8 cellular contexts compared by ENCODE assay signal in the genomic region with DNA sequence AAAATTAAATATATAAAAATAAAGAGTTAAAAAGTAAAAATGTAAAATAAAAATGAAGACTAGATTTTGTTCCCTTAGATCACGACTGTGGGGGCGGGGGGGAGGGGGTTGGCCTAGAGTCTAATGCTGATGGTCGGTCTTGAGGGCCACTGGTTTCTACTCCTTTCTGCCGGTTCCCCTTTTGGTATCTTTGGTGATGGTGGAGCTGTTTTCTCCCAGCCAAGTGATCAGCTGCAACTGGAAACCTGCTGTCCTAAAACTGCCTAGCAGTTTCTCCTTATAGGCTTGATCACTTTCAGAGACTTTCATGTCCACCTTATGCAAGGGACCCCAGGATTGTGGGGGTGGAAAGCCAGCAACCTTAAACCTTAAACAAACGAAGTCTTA. TPM values are rescaled to one million over a fixed set of nuclear protein-coding genes. Genes with fewer than 3 reads are reported as not detected.
DNase-seq lines count a peak whose midpoint lies in the region; ATAC-seq and TF ChIP-seq lines count a peak whose summit lies in the region.

No MANE protein-coding gene starts in this region.

- no peak for TF ChIP-seq CTCF in GM23338 (conservative IDR thresholded peaks at IDR 0.05; ENCODE audit: low read depth in 2 of 2)
- TF ChIP-seq CTCF in fibroblast of lung (conservative IDR thresholded peaks at IDR 0.05 in 1 of 2, IDR thresholded peaks at IDR 0.05 in 1 of 2; ENCODE audit: low read depth in 1 of 2, low read length in 2 of 2), result no peak
- no peak for TF ChIP-seq CTCF in sigmoid colon (IDR thresholded peaks at IDR 0.05)

- peak; percentile 31 for DNase-seq in AG20443 (ENCODE audit: low spot score)
- DNase-seq in GM23338 (ENCODE audit: low spot score), result peak; percentile 34
- peak; percentile 36 for DNase-seq in SKM-1 treated with dmso at 0.1 percent for 144 hours (lab: John Stamatoyannopoulos, UW; ENCODE audit: unreplicated experiment)
- DNase-seq in fibroblast of lung (ENCODE audit: low read depth in 2 of 2), result no peak
- DNase-seq in sigmoid colon, result no peak

- H2AFZ ChIP-seq in GM23338 (no peak overlapping the region; the same call in 1 of the 2 replicates), fibroblast of lung (ENCODE audit: low read length) (no peak overlapping the region)

- no peaks in the 10 kb centered on the region; the same call in 1 of the 2 replicates for H3F3A ChIP-seq in GM23338 (replicated peaks; ENCODE audit: low read depth)

- no peaks in the 10 kb centered on the region for H3K9me3 Mint-ChIP-seq in GM23338

- no peaks in the 10 kb centered on the region for H3K9me2 ChIP-seq in GM23338 (ENCODE audit: insufficient read depth)

- H3K9ac ChIP-seq in fibroblast of lung (ENCODE audit: insufficient read depth, low read length), result peak overlapping the region; percentile 98

- H3K9me3 ChIP-seq in fibroblast of lung (ENCODE audit: control insufficient read depth, insufficient read depth, low read depth, low read length), result no peaks in the 10 kb centered on the region
- H3K9me3 ChIP-seq in sigmoid colon, result no peaks in the 10 kb centered on the region

- peaks cover 7% of the 10 kb centered on the region for H3K27me3 Mint-ChIP-seq in GM23338 (ENCODE audit: insufficient read depth, low read depth, poor library complexity)

- H3K27ac Mint-ChIP-seq in GM23338, result no peak overlapping the region

- H3K4me2 ChIP-seq in GM23338, result peak overlapping the region; percentile 99
- peak overlapping the region; percentile 88 for H3K4me2 ChIP-seq in fibroblast of lung (ENCODE audit: extremely low read depth, insufficient read depth, low read length)

- peak overlapping the region; percentile 100 for H3K4me3 Mint-ChIP-seq in GM23338

- TF ChIP-seq EP300 in sigmoid colon (IDR thresholded peaks at IDR 0.05), result no peak

- H3K79me2 ChIP-seq in GM23338 (replicated peaks; ENCODE audit: insufficient read depth) (peaks cover 93% of the 10 kb centered on the region), fibroblast of lung (ENCODE audit: control insufficient read depth, insufficient read depth, low read length) (peaks cover 72% of the 10 kb centered on the region)

- H3K27me3 ChIP-seq in GM23338 (ENCODE audit: insufficient read depth) (no peaks in the 10 kb centered on the region), fibroblast of lung (ENCODE audit: control insufficient read depth, insufficient read depth, low read length) (no peaks in the 10 kb centered on the region), sigmoid colon (no peaks in the 10 kb centered on the region)

- H3K36me3 ChIP-seq in GM23338 (ENCODE audit: insufficient read depth) (0 out of 2 replicates have a peak, but pooled peaks cover 11% of the 10 kb centered on the region), fibroblast of lung (ENCODE audit: control insufficient read depth, insufficient read depth, low read length) (peaks cover 9% of the 10 kb centered on the region), sigmoid colon (peaks cover 0 to 23% (median 1%) of the 10 kb centered on the region in 4 donors)

- no peak for TF ChIP-seq POLR2A in sigmoid colon (IDR thresholded peaks at IDR 0.05)

- peak overlapping the region; percentile 97 for H3K4me3 ChIP-seq in GM23338
- H3K4me3 ChIP-seq in fibroblast of lung (replicated peaks in 1 of 4; ENCODE audit: control extremely low read depth in 1 of 4, insufficient read depth in 1 of 4, low read depth in 3 of 4, low read length in 4 of 4), result peak overlapping the region; percentile 84 to 96 (median 90)
- H3K4me3 ChIP-seq in sigmoid colon, result peak overlapping the region; percentile 77 to 90 (median 82)

- H3K36me3 Mint-ChIP-seq in GM23338 (ENCODE audit: low read depth), result peaks cover 36% of the 10 kb centered on the region

- intact Hi-C loops in sigmoid colon (cut with DNase I), result no loop called here

- ATAC-seq in GM23338, result no peak
- ATAC-seq in GM18873 (IDR thresholded peaks at IDR 0.05; ENCODE audit: low FRiP score, unreplicated experiment), result no peak
- no peak for ATAC-seq in GM19455 (IDR thresholded peaks at IDR 0.05; ENCODE audit: unreplicated experiment)
- no peak for ATAC-seq in HG02571 (IDR thresholded peaks at IDR 0.05; ENCODE audit: unreplicated experiment)

- H3K27ac ChIP-seq in GM23338 (ENCODE audit: low read depth) (no peak overlapping the region), fibroblast of lung (ENCODE audit: insufficient read depth, low read length) (peak overlapping the region; percentile 57), sigmoid colon (peak overlapping the region in 1 of 4 donors; percentile 89)

- H3K4me1 Mint-ChIP-seq in GM23338, result peaks cover 13% of the 10 kb centered on the region

- H4K20me1 ChIP-seq in GM23338 (replicated peaks; ENCODE audit: insufficient read depth), result peaks cover 30% of the 10 kb centered on the region
- no peaks in the 10 kb centered on the region for H4K20me1 ChIP-seq in fibroblast of lung (ENCODE audit: control insufficient read depth, extremely low read depth, insufficient read depth, low read length)

- H3K4me1 ChIP-seq in GM23338 (ENCODE audit: insufficient read depth) (peaks cover 14% of the 10 kb centered on the region), fibroblast of lung (ENCODE audit: control insufficient read depth, extremely low read depth, insufficient read depth, low read length) (peaks cover 2% of the 10 kb centered on the region), sigmoid colon (peaks cover 0 to 37% (median 30%) of the 10 kb centered on the region in 4 donors)

- whole genome bisulfite sequencing in sigmoid colon, 2 donors, result 20 to 22% methylated on average over 5 of the region's 5 CpGs

TF ChIP-seq in GM23338, 12 proteins besides CTCF, POLR2A, EP300 and RAD21 (continues in another document):
- TF ChIP-seq EZH2 (IDR thresholded peaks at IDR 0.05; ENCODE audit: low read depth, unreplicated experiment), result no peak
- no peak for TF ChIP-seq POLR2AphosphoS5 (IDR thresholded peaks at IDR 0.05; ENCODE audit: low read depth)
- TF ChIP-seq JUNB (IDR thresholded peaks at IDR 0.05; ENCODE audit: unreplicated experiment), result no peak
- TF ChIP-seq ZNF114 (CRISPR knock-in tag; IDR thresholded peaks at IDR 0.05), result no peak
- TF ChIP-seq NANOG (IDR thresholded peaks at IDR 0.05; ENCODE audit: borderline replicate concordance), result no peak
- no peak for TF ChIP-seq ZNF331 (CRISPR knock-in tag; IDR thresholded peaks at IDR 0.05; ENCODE audit: low read depth)
- no peak for TF ChIP-seq EZH2phosphoT487 (IDR thresholded peaks at IDR 0.05; ENCODE audit: unreplicated experiment)
- TF ChIP-seq, protein P1, sequence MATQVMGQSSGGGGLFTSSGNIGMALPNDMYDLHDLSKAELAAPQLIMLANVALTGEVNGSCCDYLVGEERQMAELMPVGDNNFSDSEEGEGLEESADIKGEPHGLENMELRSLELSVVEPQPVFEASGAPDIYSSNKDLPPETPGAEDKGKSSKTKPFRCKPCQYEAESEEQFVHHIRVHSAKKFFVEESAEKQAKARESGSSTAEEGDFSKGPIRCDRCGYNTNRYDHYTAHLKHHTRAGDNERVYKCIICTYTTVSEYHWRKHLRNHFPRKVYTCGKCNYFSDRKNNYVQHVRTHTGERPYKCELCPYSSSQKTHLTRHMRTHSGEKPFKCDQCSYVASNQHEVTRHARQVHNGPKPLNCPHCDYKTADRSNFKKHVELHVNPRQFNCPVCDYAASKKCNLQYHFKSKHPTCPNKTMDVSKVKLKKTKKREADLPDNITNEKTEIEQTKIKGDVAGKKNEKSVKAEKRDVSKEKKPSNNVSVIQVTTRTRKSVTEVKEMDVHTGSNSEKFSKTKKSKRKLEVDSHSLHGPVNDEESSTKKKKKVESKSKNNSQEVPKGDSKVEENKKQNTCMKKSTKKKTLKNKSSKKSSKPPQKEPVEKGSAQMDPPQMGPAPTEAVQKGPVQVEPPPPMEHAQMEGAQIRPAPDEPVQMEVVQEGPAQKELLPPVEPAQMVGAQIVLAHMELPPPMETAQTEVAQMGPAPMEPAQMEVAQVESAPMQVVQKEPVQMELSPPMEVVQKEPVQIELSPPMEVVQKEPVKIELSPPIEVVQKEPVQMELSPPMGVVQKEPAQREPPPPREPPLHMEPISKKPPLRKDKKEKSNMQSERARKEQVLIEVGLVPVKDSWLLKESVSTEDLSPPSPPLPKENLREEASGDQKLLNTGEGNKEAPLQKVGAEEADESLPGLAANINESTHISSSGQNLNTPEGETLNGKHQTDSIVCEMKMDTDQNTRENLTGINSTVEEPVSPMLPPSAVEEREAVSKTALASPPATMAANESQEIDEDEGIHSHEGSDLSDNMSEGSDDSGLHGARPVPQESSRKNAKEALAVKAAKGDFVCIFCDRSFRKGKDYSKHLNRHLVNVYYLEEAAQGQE (IDR thresholded peaks at IDR 0.05; ENCODE audit: unreplicated experiment), result no peak
- no peak for TF ChIP-seq CREB1 (CRISPR knock-in tag; IDR thresholded peaks at IDR 0.05; ENCODE audit: low read depth)
- TF ChIP-seq, protein P2, sequence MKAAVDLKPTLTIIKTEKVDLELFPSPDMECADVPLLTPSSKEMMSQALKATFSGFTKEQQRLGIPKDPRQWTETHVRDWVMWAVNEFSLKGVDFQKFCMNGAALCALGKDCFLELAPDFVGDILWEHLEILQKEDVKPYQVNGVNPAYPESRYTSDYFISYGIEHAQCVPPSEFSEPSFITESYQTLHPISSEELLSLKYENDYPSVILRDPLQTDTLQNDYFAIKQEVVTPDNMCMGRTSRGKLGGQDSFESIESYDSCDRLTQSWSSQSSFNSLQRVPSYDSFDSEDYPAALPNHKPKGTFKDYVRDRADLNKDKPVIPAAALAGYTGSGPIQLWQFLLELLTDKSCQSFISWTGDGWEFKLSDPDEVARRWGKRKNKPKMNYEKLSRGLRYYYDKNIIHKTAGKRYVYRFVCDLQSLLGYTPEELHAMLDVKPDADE (IDR thresholded peaks at IDR 0.05), result no peak

RNA-seq across cellular contexts. Expression of gene SRD5A1, which starts 1.1 kb away (rescaled TPM):
- 69.6 and 87.3 TPM in 2 replicates for total RNA-seq in GM23338 (2014; rRNA removed; shearing (Covaris generic))
- 17.9 and 18.2 TPM in 2 replicates for polyA plus RNA-seq in GM23338 (2016; fragmentation: Nextera tagmentation; extraction: Ambion mirVana)
- total RNA-seq in fibroblast of lung, result 11.0 and 20.6 TPM in 2 replicates
- polyA plus RNA-seq in fibroblast of lung, result 12.1 and 14.5 TPM in 2 replicates
- 9.5 and 14.4 TPM in 2 replicates for polyA plus RNA-seq in fibroblast of lung (2012)
- 4.6 and 5.4 TPM in 2 replicates for polyA minus RNA-seq in fibroblast of lung (ENCODE audit: low replicate concordance)
- 1 to 10 TPM; 3.1 to 5.7 (median 3.6) TPM for total RNA-seq in sigmoid colon
- 10 to 100 TPM in 1 of 3 donors, 1 to 10 TPM in 2; 6.6 to 10.7 (median 9.5) TPM for polyA plus RNA-seq in sigmoid colon

RNA-seq across cellular contexts. Expression of gene NSUN2, which starts 1.5 kb away (rescaled TPM):
- total RNA-seq in GM23338 (2014; rRNA removed; shearing (Covaris generic)), result 110 and 112 TPM in 2 replicates
- polyA plus RNA-seq in GM23338 (2016; fragmentation: Nextera tagmentation; extraction: Ambion mirVana) (59.3 and 65.4 TPM in 2 replicates), fibroblast of lung (40.2 and 53.6 TPM in 2 replicates), sigmoid colon (10 to 100 TPM; 31.2 to 54.4 (median 32.8) TPM)
- total RNA-seq in fibroblast of lung (36.5 and 43.6 TPM in 2 replicates), sigmoid colon (10 to 100 TPM; 29.3 to 45.4 (median 31.2) TPM)
- polyA plus RNA-seq in fibroblast of lung (2012), result 34.4 and 44.5 TPM in 2 replicates
- polyA minus RNA-seq in fibroblast of lung (ENCODE audit: low replicate concordance), result 32.4 and 39.6 TPM in 2 replicates

Comparison
In these comparisons a context has a peak if more than half of its experiments do, and no peak if none do; other contexts are left out.
1. DNase-seq: peak in AG20443 (single experiment), GM23338 (single experiment) and SKM-1 treated with dmso at 0.1 percent for 144 hours (single experiment); none in fibroblast of lung (0 of 2) and sigmoid colon (single experiment).
2. Peak in every context shown above with its lines, with median percentiles within 50 percentile points of each other: H3K4me3 ChIP-seq.